ENCODE assay signal across 8 cellular contexts in genomic region chr1:8217011-8217711, GRCh38.
DNase-seq lines count a peak whose midpoint lies in the region; ATAC-seq and TF ChIP-seq lines count a peak whose summit lies in the region.

No MANE protein-coding gene starts in this region.

- H3K36me3 ChIP-seq in ES-I3 (ENCODE audit: insufficient read depth, low read length) (no peaks in the 10 kb centered on the region), MG63 (no peaks in the 10 kb centered on the region)

- no peaks in the 10 kb centered on the region for H3K27me3 ChIP-seq in MG63

- no peaks in the 10 kb centered on the region for H3K36me3 Mint-ChIP-seq in activated T-cell treated with anti-CD3 and anti-CD28 coated beads, Interleukin-2, amount 50 U/mL, for 72 hours (ENCODE audit: insufficient read depth in 2 of 2)

- peak; percentile 56 to 76 for ATAC-seq in activated T-cell treated with anti-CD3 and anti-CD28 coated beads, Interleukin-2, amount 50 U/mL, for 72 hours (replicated peaks in 1 of 2)
- ATAC-seq in left cardiac atrium (peak; percentile 84 to 91), sciatic nerve (peak; percentile 69), GM18505 (IDR thresholded peaks at IDR 0.05; ENCODE audit: unreplicated experiment) (no peak)

- H3K9ac ChIP-seq in ES-I3 (ENCODE audit: low read depth, low read length): peak overlapping the region; percentile 67

- peaks cover 28% of the 10 kb centered on the region for H3K4me1 ChIP-seq in ES-I3 (ENCODE audit: insufficient read depth, low read length)

- H3K9me3 ChIP-seq in ES-I3 (ENCODE audit: control insufficient read depth, insufficient read depth, low read length) (no peaks in the 10 kb centered on the region), MG63 (no peaks in the 10 kb centered on the region)

- no peak overlapping the region for H3K4me3 ChIP-seq in MG63

- intact Hi-C loops in left cardiac atrium (cut with DNase I): loop anchor here in 1 of 2 donors (10.0 kb wide), 1 partner anchor 82 kb away; no protein-coding TSS in a partner anchor
- intact Hi-C loops in sciatic nerve (cut with DNase I): no loop called here

- DNase-seq in activated T-cell treated with anti-CD3 and anti-CD28 coated beads, Interleukin-2, amount 50 U/mL, for 72 hours: peak; percentile 12 to 16
- DNase-seq in left cardiac atrium: peak; percentile 62
- DNase-seq in sciatic nerve (ENCODE audit: low spot score): peak; percentile 68
- DNase-seq in MG63: no peak
- DNase-seq in NCI-H2107 treated with DMSO at 0.1 percent for 48 hours (lab: John Stamatoyannopoulos, UW; ENCODE audit: unreplicated experiment): no peak
- no peak for DNase-seq in NCI-H69 (lab: John Stamatoyannopoulos, UW)

- H3K9me3 Mint-ChIP-seq in activated T-cell treated with anti-CD3 and anti-CD28 coated beads, Interleukin-2, amount 50 U/mL, for 72 hours: no peaks in the 10 kb centered on the region

- H3K27ac Mint-ChIP-seq in activated T-cell treated with anti-CD3 and anti-CD28 coated beads, Interleukin-2, amount 50 U/mL, for 72 hours: no peak overlapping the region

- H3K4me1 Mint-ChIP-seq in activated T-cell treated with anti-CD3 and anti-CD28 coated beads, Interleukin-2, amount 50 U/mL, for 72 hours (ENCODE audit: low read depth): peaks cover 39% of the 10 kb centered on the region

- H3K4me3 Mint-ChIP-seq in activated T-cell treated with anti-CD3 and anti-CD28 coated beads, Interleukin-2, amount 50 U/mL, for 72 hours: peak overlapping the region; percentile 69 to 81

- TF ChIP-seq POLR2A in GM18505 (IDR thresholded peaks at IDR 0.05; ENCODE audit: borderline replicate concordance, extremely low read depth, insufficient read depth, insufficient read length): no peak

- peaks cover 69% of the 10 kb centered on the region for H3K27me3 Mint-ChIP-seq in activated T-cell treated with anti-CD3 and anti-CD28 coated beads, Interleukin-2, amount 50 U/mL, for 72 hours (ENCODE audit: low read depth)

Comparison
In these comparisons a context has a peak if more than half of its experiments do, and no peak if none do; other contexts are left out.
1. DNase-seq: peak in activated T-cell treated with anti-CD3 and anti-CD28 coated beads, Interleukin-2, amount 50 U/mL, for 72 hours (2 of 2), left cardiac atrium (single experiment) and sciatic nerve (single experiment); none in MG63 (single experiment), NCI-H2107 treated with DMSO at 0.1 percent for 48 hours (single experiment) and NCI-H69 (single experiment).